In the genomic region with DNA sequence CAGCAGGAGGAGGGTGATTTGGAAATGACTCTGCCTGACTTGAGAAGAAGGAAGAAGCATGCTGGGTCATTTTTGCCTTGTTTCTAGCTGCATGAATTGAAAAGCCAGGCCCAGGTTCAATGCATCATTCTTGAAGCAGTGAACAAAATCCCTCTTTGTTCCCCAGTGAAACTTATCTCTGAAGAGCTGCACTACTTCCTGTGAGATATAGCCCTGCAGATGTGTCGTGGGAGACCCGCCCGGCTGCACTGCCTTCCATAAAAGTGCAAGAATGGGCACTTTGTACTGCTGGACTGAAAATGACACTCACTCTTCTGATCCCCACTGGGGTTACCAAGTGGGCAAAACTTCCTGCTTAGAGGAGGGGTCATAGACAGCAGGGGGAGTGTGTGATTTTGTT, we compare ENCODE assay signal across 1 cellular context.
TF ChIP-seq lines count a peak whose summit lies in the region.

No MANE protein-coding gene starts in this region.

TF ChIP-seq in K562, 482 proteins besides CTCF, POLR2A, EP300 and RAD21 (continued from another document):
- TF ChIP-seq ZNF444 (CRISPR knock-in tag; IDR thresholded peaks at IDR 0.05) (no peak), CBFA2T3 (IDR thresholded peaks at IDR 0.05) (0 out of 2 replicates have a peak, but pooled peaks have one; percentile 17)
